Comparison of ENCODE assay signal across 8 cellular contexts in genomic region chr4:119626943-119627266, GRCh38. TPM values are rescaled to one million over a fixed set of nuclear protein-coding genes. Genes with fewer than 3 reads are reported as not detected.
DNase-seq lines count a peak whose midpoint lies in the region; ATAC-seq and TF ChIP-seq lines count a peak whose summit lies in the region.

No MANE protein-coding gene starts in this region.

- intact Hi-C loops in posterior cingulate gyrus (cut with DNase I), result loop anchor here (10.0 kb wide), 1 partner anchor 312 kb away; no protein-coding TSS in a partner anchor
- intact Hi-C loops in posterior vena cava (cut with DNase I), result loop anchor here (5.0 to 10.0 kb wide), 3 partner anchors 62 to 420 kb away; no protein-coding TSS in a partner anchor

- ATAC-seq in GM18867 (IDR thresholded peaks at IDR 0.05; ENCODE audit: unreplicated experiment), result peak; percentile 0

- peaks cover 40% of the 10 kb centered on the region for H3K4me1 ChIP-seq in SJSA1 (replicated peaks)
- H3K4me1 ChIP-seq in rectal smooth muscle tissue (ENCODE audit: control insufficient read depth, insufficient read depth, low read length), result peaks cover 21% of the 10 kb centered on the region

- DNase-seq in SJSA1 (ENCODE audit: low read depth in 1 of 2, low spot score in 2 of 2) (peak in 1 of 2 experiments; percentile 67), fibroblast of mammary gland (ENCODE audit: low read depth) (no peak), posterior cingulate gyrus (no peak), RPMI8226 (no peak), T-helper 9 cell (no peak), posterior vena cava (ENCODE audit: low spot score) (no peak)

- H3K27me3 ChIP-seq in SJSA1 (replicated peaks) (no peaks in the 10 kb centered on the region), rectal smooth muscle tissue (ENCODE audit: control insufficient read depth, insufficient read depth, low read length) (no peaks in the 10 kb centered on the region)

- H3K4me3 ChIP-seq in SJSA1, result peak overlapping the region; percentile 62
- H3K4me3 ChIP-seq in fibroblast of mammary gland (ENCODE audit: control insufficient read depth, low read depth, low read length), result peak overlapping the region; percentile 72
- peak overlapping the region; percentile 95 for H3K4me3 ChIP-seq in rectal smooth muscle tissue (ENCODE audit: low read length)

- no peak for TF ChIP-seq CTCF in fibroblast of mammary gland (conservative IDR thresholded peaks at IDR 0.05; ENCODE audit: control insufficient read depth, insufficient read depth, low read depth, low read length)

- no peaks in the 10 kb centered on the region for H3K9me3 ChIP-seq in SJSA1 (replicated peaks)

- H3K36me3 ChIP-seq in SJSA1 (peaks cover 11% of the 10 kb centered on the region; the same call in 1 of the 2 replicates), rectal smooth muscle tissue (ENCODE audit: control insufficient read depth, insufficient read depth, low read length) (no peaks in the 10 kb centered on the region)

- H3K27ac ChIP-seq in SJSA1 (peak overlapping the region; percentile 51), rectal smooth muscle tissue (ENCODE audit: low read depth, low read length) (peak overlapping the region; percentile 91)

- no peak overlapping the region for H3K9ac ChIP-seq in rectal smooth muscle tissue (ENCODE audit: low read length)

RNA-seq across cellular contexts. Expression of gene PDE5A, which starts 1.7 kb away (rescaled TPM):
- 45.0 and 68.1 TPM in 2 replicates for total RNA-seq in SJSA1 (2014; rRNA removed; shearing (Covaris generic))
- total RNA-seq in posterior vena cava, result 10 to 100 TPM; 80.4 to 87.1 TPM
